ENCODE assay signal across 2 cellular contexts in genomic region chr4:40256329-40256728, GRCh38.
TF ChIP-seq lines count a peak whose summit lies in the region.

No MANE protein-coding gene starts in this region.

TF ChIP-seq in A549, 52 proteins besides CTCF, POLR2A, EP300 and RAD21 (continued from another document):
- TF ChIP-seq FOSL2 (IDR thresholded peaks at IDR 0.05) (no peak), FOSL2 (CRISPR knock-in tag; IDR thresholded peaks at IDR 0.05) (no peak), NR3C1 (IDR thresholded peaks at IDR 0.05) (no peak), NPAS2 (CRISPR knock-in tag; IDR thresholded peaks at IDR 0.05; ENCODE audit: borderline replicate concordance) (no peak), CBX2 (IDR thresholded peaks at IDR 0.05; ENCODE audit: borderline replicate concordance, low read depth) (no peak), CHD4 (IDR thresholded peaks at IDR 0.05; ENCODE audit: borderline replicate concordance) (no peak), MAX (IDR thresholded peaks at IDR 0.05) (no peak), RARB (CRISPR knock-in tag; IDR thresholded peaks at IDR 0.05) (no peak)
- TF ChIP-seq, protein P1, sequence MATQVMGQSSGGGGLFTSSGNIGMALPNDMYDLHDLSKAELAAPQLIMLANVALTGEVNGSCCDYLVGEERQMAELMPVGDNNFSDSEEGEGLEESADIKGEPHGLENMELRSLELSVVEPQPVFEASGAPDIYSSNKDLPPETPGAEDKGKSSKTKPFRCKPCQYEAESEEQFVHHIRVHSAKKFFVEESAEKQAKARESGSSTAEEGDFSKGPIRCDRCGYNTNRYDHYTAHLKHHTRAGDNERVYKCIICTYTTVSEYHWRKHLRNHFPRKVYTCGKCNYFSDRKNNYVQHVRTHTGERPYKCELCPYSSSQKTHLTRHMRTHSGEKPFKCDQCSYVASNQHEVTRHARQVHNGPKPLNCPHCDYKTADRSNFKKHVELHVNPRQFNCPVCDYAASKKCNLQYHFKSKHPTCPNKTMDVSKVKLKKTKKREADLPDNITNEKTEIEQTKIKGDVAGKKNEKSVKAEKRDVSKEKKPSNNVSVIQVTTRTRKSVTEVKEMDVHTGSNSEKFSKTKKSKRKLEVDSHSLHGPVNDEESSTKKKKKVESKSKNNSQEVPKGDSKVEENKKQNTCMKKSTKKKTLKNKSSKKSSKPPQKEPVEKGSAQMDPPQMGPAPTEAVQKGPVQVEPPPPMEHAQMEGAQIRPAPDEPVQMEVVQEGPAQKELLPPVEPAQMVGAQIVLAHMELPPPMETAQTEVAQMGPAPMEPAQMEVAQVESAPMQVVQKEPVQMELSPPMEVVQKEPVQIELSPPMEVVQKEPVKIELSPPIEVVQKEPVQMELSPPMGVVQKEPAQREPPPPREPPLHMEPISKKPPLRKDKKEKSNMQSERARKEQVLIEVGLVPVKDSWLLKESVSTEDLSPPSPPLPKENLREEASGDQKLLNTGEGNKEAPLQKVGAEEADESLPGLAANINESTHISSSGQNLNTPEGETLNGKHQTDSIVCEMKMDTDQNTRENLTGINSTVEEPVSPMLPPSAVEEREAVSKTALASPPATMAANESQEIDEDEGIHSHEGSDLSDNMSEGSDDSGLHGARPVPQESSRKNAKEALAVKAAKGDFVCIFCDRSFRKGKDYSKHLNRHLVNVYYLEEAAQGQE (IDR thresholded peaks at IDR 0.05) = no peak

TF ChIP-seq in GM23338, 12 proteins besides CTCF, POLR2A, EP300 and RAD21 (continued from another document):
- TF ChIP-seq, protein P2, sequence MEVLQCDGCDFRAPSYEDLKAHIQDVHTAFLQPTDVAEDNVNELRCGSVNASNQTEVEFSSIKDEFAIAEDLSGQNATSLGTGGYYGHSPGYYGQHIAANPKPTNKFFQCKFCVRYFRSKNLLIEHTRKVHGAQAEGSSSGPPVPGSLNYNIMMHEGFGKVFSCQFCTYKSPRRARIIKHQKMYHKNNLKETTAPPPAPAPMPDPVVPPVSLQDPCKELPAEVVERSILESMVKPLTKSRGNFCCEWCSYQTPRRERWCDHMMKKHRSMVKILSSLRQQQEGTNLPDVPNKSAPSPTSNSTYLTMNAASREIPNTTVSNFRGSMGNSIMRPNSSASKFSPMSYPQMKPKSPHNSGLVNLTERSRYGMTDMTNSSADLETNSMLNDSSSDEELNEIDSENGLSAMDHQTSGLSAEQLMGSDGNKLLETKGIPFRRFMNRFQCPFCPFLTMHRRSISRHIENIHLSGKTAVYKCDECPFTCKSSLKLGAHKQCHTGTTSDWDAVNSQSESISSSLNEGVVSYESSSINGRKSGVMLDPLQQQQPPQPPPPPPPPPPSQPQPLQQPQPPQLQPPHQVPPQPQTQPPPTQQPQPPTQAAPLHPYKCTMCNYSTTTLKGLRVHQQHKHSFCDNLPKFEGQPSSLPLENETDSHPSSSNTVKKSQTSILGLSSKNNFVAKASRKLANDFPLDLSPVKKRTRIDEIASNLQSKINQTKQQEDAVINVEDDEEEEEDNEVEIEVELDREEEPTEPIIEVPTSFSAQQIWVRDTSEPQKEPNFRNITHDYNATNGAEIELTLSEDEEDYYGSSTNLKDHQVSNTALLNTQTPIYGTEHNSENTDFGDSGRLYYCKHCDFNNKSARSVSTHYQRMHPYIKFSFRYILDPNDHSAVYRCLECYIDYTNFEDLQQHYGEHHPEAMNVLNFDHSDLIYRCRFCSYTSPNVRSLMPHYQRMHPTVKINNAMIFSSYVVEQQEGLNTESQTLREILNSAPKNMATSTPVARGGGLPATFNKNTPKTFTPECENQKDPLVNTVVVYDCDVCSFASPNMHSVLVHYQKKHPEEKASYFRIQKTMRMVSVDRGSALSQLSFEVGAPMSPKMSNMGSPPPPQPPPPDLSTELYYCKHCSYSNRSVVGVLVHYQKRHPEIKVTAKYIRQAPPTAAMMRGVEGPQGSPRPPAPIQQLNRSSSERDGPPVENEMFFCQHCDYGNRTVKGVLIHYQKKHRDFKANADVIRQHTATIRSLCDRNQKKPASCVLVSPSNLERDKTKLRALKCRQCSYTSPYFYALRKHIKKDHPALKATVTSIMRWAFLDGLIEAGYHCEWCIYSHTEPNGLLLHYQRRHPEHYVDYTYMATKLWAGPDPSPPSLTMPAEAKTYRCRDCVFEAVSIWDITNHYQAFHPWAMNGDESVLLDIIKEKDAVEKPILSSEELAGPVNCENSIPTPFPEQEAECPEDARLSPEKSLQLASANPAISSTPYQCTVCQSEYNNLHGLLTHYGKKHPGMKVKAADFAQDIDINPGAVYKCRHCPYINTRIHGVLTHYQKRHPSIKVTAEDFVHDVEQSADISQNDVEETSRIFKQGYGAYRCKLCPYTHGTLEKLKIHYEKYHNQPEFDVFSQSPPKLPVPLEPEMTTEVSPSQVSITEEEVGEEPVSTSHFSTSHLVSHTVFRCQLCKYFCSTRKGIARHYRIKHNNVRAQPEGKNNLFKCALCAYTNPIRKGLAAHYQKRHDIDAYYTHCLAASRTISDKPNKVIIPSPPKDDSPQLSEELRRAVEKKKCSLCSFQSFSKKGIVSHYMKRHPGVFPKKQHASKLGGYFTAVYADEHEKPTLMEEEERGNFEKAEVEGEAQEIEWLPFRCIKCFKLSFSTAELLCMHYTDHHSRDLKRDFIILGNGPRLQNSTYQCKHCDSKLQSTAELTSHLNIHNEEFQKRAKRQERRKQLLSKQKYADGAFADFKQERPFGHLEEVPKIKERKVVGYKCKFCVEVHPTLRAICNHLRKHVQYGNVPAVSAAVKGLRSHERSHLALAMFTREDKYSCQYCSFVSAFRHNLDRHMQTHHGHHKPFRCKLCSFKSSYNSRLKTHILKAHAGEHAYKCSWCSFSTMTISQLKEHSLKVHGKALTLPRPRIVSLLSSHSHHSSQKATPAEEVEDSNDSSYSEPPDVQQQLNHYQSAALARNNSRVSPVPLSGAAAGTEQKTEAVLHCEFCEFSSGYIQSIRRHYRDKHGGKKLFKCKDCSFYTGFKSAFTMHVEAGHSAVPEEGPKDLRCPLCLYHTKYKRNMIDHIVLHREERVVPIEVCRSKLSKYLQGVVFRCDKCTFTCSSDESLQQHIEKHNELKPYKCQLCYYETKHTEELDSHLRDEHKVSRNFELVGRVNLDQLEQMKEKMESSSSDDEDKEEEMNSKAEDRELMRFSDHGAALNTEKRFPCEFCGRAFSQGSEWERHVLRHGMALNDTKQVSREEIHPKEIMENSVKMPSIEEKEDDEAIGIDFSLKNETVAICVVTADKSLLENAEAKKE (CRISPR knock-in tag; IDR thresholded peaks at IDR 0.05) = no peak
- no peak for TF ChIP-seq CREB1 (CRISPR knock-in tag; IDR thresholded peaks at IDR 0.05; ENCODE audit: low read depth)
- no peak for TF ChIP-seq EZH2phosphoT487 (IDR thresholded peaks at IDR 0.05; ENCODE audit: unreplicated experiment)
